In genomic region chr20:63978319-63979220, GRCh38 we compare ENCODE assay signal across 1 cellular context.
TF ChIP-seq lines count a peak whose summit lies in the region.

No MANE protein-coding gene starts in this region.

TF ChIP-seq in HEK293, 187 proteins besides CTCF, POLR2A, EP300 and RAD21 (continued from another document and continues in another):
- TF ChIP-seq ZNF280D (tag by site-specific recombination; IDR thresholded peaks at IDR 0.05) (no peak), RBAK (tag by site-specific recombination; IDR thresholded peaks at IDR 0.05) (no peak), ZNF37A (tag by site-specific recombination; IDR thresholded peaks at IDR 0.05) (no peak), GLI2 (tag by site-specific recombination; IDR thresholded peaks at IDR 0.05; ENCODE audit: borderline replicate concordance, low read depth) (no peak), ZNF621 (tag by site-specific recombination; IDR thresholded peaks at IDR 0.05) (no peak), ZNF302 (tag by site-specific recombination; IDR thresholded peaks at IDR 0.05; ENCODE audit: low read depth) (no peak), PATZ1 (tag by site-specific recombination; IDR thresholded peaks at IDR 0.05) (peak; percentile 96), SP2 (tag by site-specific recombination; IDR thresholded peaks at IDR 0.05) (peak; percentile 90), KLF8 (tag by site-specific recombination; IDR thresholded peaks at IDR 0.05) (peak; percentile 72; the same call in 1 of the 2 replicates), PRDM10 (tag by site-specific recombination; IDR thresholded peaks at IDR 0.05) (0 out of 2 replicates have a peak, but pooled peaks have one; percentile 41), MZF1 (tag by site-specific recombination; IDR thresholded peaks at IDR 0.05; ENCODE audit: borderline replicate concordance) (no peak), ZNF18 (tag by site-specific recombination; IDR thresholded peaks at IDR 0.05) (no peak), ZNF423 (tag by site-specific recombination; IDR thresholded peaks at IDR 0.05) (no peak), ZNF654 (tag by site-specific recombination; IDR thresholded peaks at IDR 0.05; ENCODE audit: low read depth) (no peak), ZNF701 (tag by site-specific recombination; IDR thresholded peaks at IDR 0.05) (no peak), ZNF214 (tag by site-specific recombination; IDR thresholded peaks at IDR 0.05; ENCODE audit: borderline replicate concordance) (no peak), AEBP2 (tag by site-specific recombination; IDR thresholded peaks at IDR 0.05; ENCODE audit: borderline replicate concordance) (no peak), SCRT2 (tag by site-specific recombination; IDR thresholded peaks at IDR 0.05) (no peak), ZNF324 (tag by site-specific recombination; IDR thresholded peaks at IDR 0.05) (no peak), ZEB2 (tag by site-specific recombination; IDR thresholded peaks at IDR 0.05) (no peak; the same call in none of the 2 replicates), BCL6B (tag by site-specific recombination; IDR thresholded peaks at IDR 0.05) (no peak), ZNF2 (tag by site-specific recombination; IDR thresholded peaks at IDR 0.05) (no peak), KLF9 (tag by site-specific recombination; IDR thresholded peaks at IDR 0.05; ENCODE audit: low read depth) (peak; percentile 51; the same call in 1 of the 2 replicates), ZNF416 (tag by site-specific recombination; IDR thresholded peaks at IDR 0.05) (no peak), ZNF518A (tag by site-specific recombination; conservative IDR thresholded peaks at IDR 0.05; ENCODE audit: low read depth) (no peak), ZNF623 (tag by site-specific recombination; IDR thresholded peaks at IDR 0.05) (no peak), ZNF664 (tag by site-specific recombination; IDR thresholded peaks at IDR 0.05) (no peak), OVOL3 (tag by site-specific recombination; IDR thresholded peaks at IDR 0.05) (no peak), ZNF366 (tag by site-specific recombination; conservative IDR thresholded peaks at IDR 0.05) (0 out of 2 replicates have a peak, but pooled peaks have one; percentile 41), ZNF626 (tag by site-specific recombination; IDR thresholded peaks at IDR 0.05) (no peak), ZNF837 (tag by site-specific recombination; IDR thresholded peaks at IDR 0.05) (no peak), ZNF404 (tag by site-specific recombination; IDR thresholded peaks at IDR 0.05) (no peak), KLF16 (tag by site-specific recombination; IDR thresholded peaks at IDR 0.05) (peak; percentile 56; the same call in 1 of the 2 replicates), HIC1 (tag by site-specific recombination; IDR thresholded peaks at IDR 0.05) (0 out of 2 replicates have a peak, but pooled peaks have one; percentile 50), ZNF112 (tag by site-specific recombination; IDR thresholded peaks at IDR 0.05) (no peak), GLI4 (tag by site-specific recombination; IDR thresholded peaks at IDR 0.05) (no peak), ZNF114 (tag by site-specific recombination; IDR thresholded peaks at IDR 0.05) (no peak), ZNF174 (tag by site-specific recombination; IDR thresholded peaks at IDR 0.05) (no peak), ZNF514 (tag by site-specific recombination; IDR thresholded peaks at IDR 0.05) (no peak), ZNF571 (tag by site-specific recombination; IDR thresholded peaks at IDR 0.05) (no peak), WT1 (tag by site-specific recombination; IDR thresholded peaks at IDR 0.05) (peak; percentile 61), ZBTB7A (tag by site-specific recombination; IDR thresholded peaks at IDR 0.05; ENCODE audit: low read depth) (peak; percentile 89; the same call in 1 of the 2 replicates)
